ENCODE assay signal across 8 cellular contexts in genomic region chr6:11144393-11144829, GRCh38. TPM values are rescaled to one million over a fixed set of nuclear protein-coding genes. Genes with fewer than 3 reads are reported as not detected.
DNase-seq lines count a peak whose midpoint lies in the region; ATAC-seq and TF ChIP-seq lines count a peak whose summit lies in the region.

No MANE protein-coding gene starts in this region.

- TF ChIP-seq CTCF in osteocyte (IDR thresholded peaks at IDR 0.05) (peak; percentile 99), thoracic aorta (IDR thresholded peaks at IDR 0.05) (peak; percentile 90)

- no peaks in the 10 kb centered on the region for H3K27me3 ChIP-seq in CD4-positive, CD25-positive, alpha-beta regulatory T cell (ENCODE audit: control insufficient read depth, insufficient read depth, low read length)
- H3K27me3 ChIP-seq in thoracic aorta (replicated peaks; ENCODE audit: insufficient read depth): no peaks in the 10 kb centered on the region

- peaks cover 0 to 4% (median under 1%) of the 10 kb centered on the region in 4 donors for H3K4me1 Mint-ChIP-seq in CD4-positive, CD25-positive, alpha-beta regulatory T cell
- H3K4me1 Mint-ChIP-seq in osteocyte (ENCODE audit: unreplicated experiment): peaks cover 21% of the 10 kb centered on the region

- H3K36me3 ChIP-seq in CD4-positive, CD25-positive, alpha-beta regulatory T cell (ENCODE audit: control insufficient read depth, insufficient read depth, low read length): no peaks in the 10 kb centered on the region
- no peaks in the 10 kb centered on the region for H3K36me3 ChIP-seq in thoracic aorta

- peaks cover 0 to 2% (median 0%) of the 10 kb centered on the region in 7 donors for H3K9me3 Mint-ChIP-seq in CD4-positive, CD25-positive, alpha-beta regulatory T cell
- peaks cover 3% of the 10 kb centered on the region for H3K9me3 Mint-ChIP-seq in osteocyte (ENCODE audit: unreplicated experiment)

- no peak overlapping the region for H3K4me3 ChIP-seq in CD4-positive, CD25-positive, alpha-beta regulatory T cell (ENCODE audit: low read depth, low read length)
- H3K4me3 ChIP-seq in thoracic aorta: no peak overlapping the region

- H3K27ac ChIP-seq in CD4-positive, CD25-positive, alpha-beta regulatory T cell (ENCODE audit: insufficient read depth, low read length, poor library complexity, severe bottlenecking): no peak overlapping the region
- H3K27ac ChIP-seq in thoracic aorta: no peak overlapping the region

- DNase-seq in CD4-positive, CD25-positive, alpha-beta regulatory T cell: peak; percentile 58 to 78 (median 66)
- peak; percentile 53 for DNase-seq in HT1080 (ENCODE audit: low read depth)
- DNase-seq in SHP77 (lab: John Stamatoyannopoulos, UW): peak; percentile 69 to 77
- peak; percentile 59 for DNase-seq in activated T-helper 9 cell treated with anti-CD3 and anti-CD28 coated beads, Interleukin-2, amount 50 U/mL, for 16 hours (ENCODE audit: low read depth)
- DNase-seq in foreskin melanocyte: peak; percentile 57
- DNase-seq in osteocyte (ENCODE audit: extremely low spot score, unreplicated experiment): no peak
- DNase-seq in thoracic aorta (ENCODE audit: low spot score): peak; percentile 22

- H3K4me3 Mint-ChIP-seq in CD4-positive, CD25-positive, alpha-beta regulatory T cell: no peak overlapping the region
- H3K4me3 Mint-ChIP-seq in osteocyte (ENCODE audit: unreplicated experiment): no peak overlapping the region

- peaks cover 3% of the 10 kb centered on the region for H3K4me1 ChIP-seq in CD4-positive, CD25-positive, alpha-beta regulatory T cell (ENCODE audit: control insufficient read depth, insufficient read depth, low read length, poor library complexity, severe bottlenecking)
- no peaks in the 10 kb centered on the region for H3K4me1 ChIP-seq in thoracic aorta (ENCODE audit: control insufficient read depth in 1 of 2, low read depth in 2 of 2)

- H3K36me3 Mint-ChIP-seq in CD4-positive, CD25-positive, alpha-beta regulatory T cell: peaks cover under 1% of the 10 kb centered on the region
- peaks cover 2% of the 10 kb centered on the region for H3K36me3 Mint-ChIP-seq in osteocyte (ENCODE audit: unreplicated experiment)

- H3K9me3 ChIP-seq in CD4-positive, CD25-positive, alpha-beta regulatory T cell (ENCODE audit: control insufficient read depth in 2 of 2, low read length in 2 of 2): no peaks in the 10 kb centered on the region
- no peaks in the 10 kb centered on the region for H3K9me3 ChIP-seq in thoracic aorta

- H3K27ac Mint-ChIP-seq in CD4-positive, CD25-positive, alpha-beta regulatory T cell: no peak overlapping the region
- H3K27ac Mint-ChIP-seq in osteocyte (ENCODE audit: unreplicated experiment): no peak overlapping the region

- peaks cover 5% of the 10 kb centered on the region for H3K27me3 Mint-ChIP-seq in CD4-positive, CD25-positive, alpha-beta regulatory T cell
- H3K27me3 Mint-ChIP-seq in osteocyte (ENCODE audit: unreplicated experiment): no peaks in the 10 kb centered on the region

- ATAC-seq in CD4-positive, CD25-positive, alpha-beta regulatory T cell (ENCODE audit: low read depth in 2 of 2): peak; percentile 63 to 77
- ATAC-seq in GM19351 (IDR thresholded peaks at IDR 0.05; ENCODE audit: unreplicated experiment) (peak; percentile 91), thoracic aorta (ENCODE audit: insufficient number of reproducible peaks, low FRiP score, low read depth) (peak; percentile 73)

RNA-seq across cellular contexts. Expression of gene ERVFRD-1, which starts 32.9 kb away (rescaled TPM):
- total RNA-seq in CD4-positive, CD25-positive, alpha-beta regulatory T cell: not detected
- under 1 TPM in 1 of 4 donors, not detected in 3; 0.09 TPM for polyA plus RNA-seq in CD4-positive, CD25-positive, alpha-beta regulatory T cell
- not detected in 2 replicates for total RNA-seq in HT1080 (2014; rRNA removed; shearing (Covaris generic))
- not detected in 2 replicates for polyA plus RNA-seq in HT1080 (2015; cell fraction: cytosol; rRNA removed)
- not detected in 2 replicates for polyA plus RNA-seq in HT1080 (2015; cell fraction: nucleus; rRNA removed)
- total RNA-seq in osteocyte (not detected in 2 replicates), thoracic aorta (not detected)

RNA-seq across cellular contexts. Expression of gene SMIM13, which starts 50.8 kb away (rescaled TPM):
- 9.7 TPM for total RNA-seq in CD4-positive, CD25-positive, alpha-beta regulatory T cell
- polyA plus RNA-seq in CD4-positive, CD25-positive, alpha-beta regulatory T cell: 1 to 10 TPM; 1.4 to 4.4 (median 2.5) TPM
- total RNA-seq in HT1080 (2014; rRNA removed; shearing (Covaris generic)): 8.6 and 17.7 TPM in 2 replicates
- polyA plus RNA-seq in HT1080 (2015; cell fraction: cytosol; rRNA removed): 11.2 and 11.7 TPM in 2 replicates
- 6.0 and 7.0 TPM in 2 replicates for polyA plus RNA-seq in HT1080 (2015; cell fraction: nucleus; rRNA removed)
- total RNA-seq in osteocyte (19.6 and 20.5 TPM in 2 replicates), thoracic aorta (1 to 10 TPM; 7.5 to 8.4 TPM)
